ENCODE assay signal across 23 cellular contexts in genomic region chr2:33302348-33302747, GRCh38.
"Had no signal": no experiment of that assay in that cellular context is flagged by ENCODE, and none has a peak within 500 bp of the region (broad histone marks: within the 10 kb centered on the region; RNA-seq: fewer than 3 reads in every experiment).

No MANE protein-coding gene starts in this region.

- H3K27ac ChIP-seq: colonic mucosa, epithelial cell of prostate, ovary, testis, transverse colon, vagina had no signal

- DNase-seq: colonic mucosa; effector CD8-positive, alpha-beta T cell; endodermal cell; head of caudate nucleus; left ventricle myocardium superior; natural killer cell; occipital lobe; ovary; stimulated activated CD4-positive, alpha-beta T cell treated with anti-CD3 and anti-CD28 coated beads, Interleukin-12 subunit alpha, Interleukin-12 subunit beta, amount 100 ng/mL, for 4 hours; stimulated activated CD4-positive, alpha-beta T cell treated with anti-CD3 and anti-CD28 coated beads, Interleukin-1b, Interleukin-23, amount 100 ng/mL, for 48 hours; stimulated activated CD4-positive, alpha-beta T cell treated with anti-CD3 and anti-CD28 coated beads, Interleukin-4, amount 100 ng/mL, for 1 hour; stimulated activated CD8-positive, alpha-beta memory T cell treated with anti-CD3 and anti-CD28 coated beads, Interleukin-4, amount 100 ng/mL, for 48 hours; stimulated activated naive CD4-positive, alpha-beta T cell treated with Interleukin-2 at 50 U/mL for 16 hours; stomach; substantia nigra; testis; transverse colon had no signal

- H3K36me3 ChIP-seq: colonic mucosa, ovary, transverse colon, vagina had no signal

- H3K4me1 ChIP-seq: colonic mucosa, testis had no signal

- H3K4me3 ChIP-seq: colonic mucosa, lung, ovary, smooth muscle cell, stomach, testis, transverse colon, vagina had no signal

- H3K9me3 ChIP-seq: colonic mucosa, ovary, stomach, testis, transverse colon, vagina had no signal

- H3K27me3 ChIP-seq: colonic mucosa, ovary, stomach, testis, transverse colon, vagina had no signal

- H3K4me2 ChIP-seq: smooth muscle cell had no signal

- ATAC-seq: esophagus mucosa, left ventricle myocardium superior, natural killer cell, sciatic nerve had no signal
